Comparison of ENCODE assay signal across 9 cellular contexts in genomic region chr4:73248821-73249220, GRCh38.
"Had no signal": no experiment of that assay in that cellular context is flagged by ENCODE, and none has a peak within 500 bp of the region (broad histone marks: within the 10 kb centered on the region; RNA-seq: fewer than 3 reads in every experiment).

No MANE protein-coding gene starts in this region.

- H3K27ac ChIP-seq: GM23248, HL-60 had no signal

- FAIRE-seq: HepG2 had no signal

- H3K9me3 ChIP-seq: HAP-1 had no signal

- H3K9me3 Mint-ChIP-seq: HFFc6, IgD-negative memory B cell had no signal

- H3K4me1 ChIP-seq: HAP-1 had no signal

- H3K27me3 Mint-ChIP-seq: IgD-negative memory B cell had no signal

- ATAC-seq: HCT116, HepG2 had no signal

- H2AFZ ChIP-seq: GM23248 had no signal

- H3K4me3 Mint-ChIP-seq: HFFc6, IgD-negative memory B cell had no signal

- H3K9ac ChIP-seq: GM23248 had no signal

- DNase-seq: GM23248, GOT3, H7, HFFc6 had no signal

- H3K4me3 ChIP-seq: GM23248, HAP-1 had no signal

- H3K27ac Mint-ChIP-seq: HFFc6, IgD-negative memory B cell had no signal
